ENCODE assay signal across 7 cellular contexts in the genomic region with DNA sequence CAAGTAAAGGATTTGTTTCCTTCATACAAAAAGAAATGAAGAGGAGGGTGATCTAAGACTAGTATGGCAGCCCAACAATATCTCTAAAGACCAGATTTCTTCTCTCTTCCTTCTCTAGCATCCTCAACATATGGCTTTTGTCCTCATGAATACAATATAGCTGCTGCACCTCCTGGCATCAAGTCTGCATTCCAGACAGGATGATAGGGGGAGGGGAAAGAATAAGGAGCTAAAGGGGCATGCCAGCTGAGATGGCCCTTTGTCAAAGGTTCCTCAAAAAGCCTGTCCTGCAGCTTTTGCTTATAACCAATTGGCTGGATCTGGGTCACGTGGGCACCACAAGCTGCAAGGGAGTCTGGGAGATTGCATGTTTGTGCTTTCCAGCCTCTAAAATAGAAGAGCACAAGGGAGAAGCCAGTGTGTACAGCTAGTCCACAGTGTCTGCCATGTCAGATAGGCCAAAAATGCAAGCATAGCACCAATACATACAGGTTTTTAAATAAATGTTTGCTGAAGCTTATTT.
"Had no signal": no experiment of that assay in that cellular context is flagged by ENCODE, and none has a peak within 500 bp of the region (broad histone marks: within the 10 kb centered on the region; RNA-seq: fewer than 3 reads in every experiment).

No MANE protein-coding gene starts in this region.

- FAIRE-seq: G401.6, GM12878, GM12891, GM12892, GM19239 had no signal

- DNase-seq: GDM1, GF-D8 had no signal

- H3K4me3 ChIP-seq: GM12878 had no signal

- ATAC-seq: GM12878 had no signal
